In genomic region chr1:210251680-210252490, GRCh38 we compare ENCODE assay signal across 8 cellular contexts. TPM values are rescaled to one million over a fixed set of nuclear protein-coding genes. Genes with fewer than 3 reads are reported as not detected.
DNase-seq lines count a peak whose midpoint lies in the region; ATAC-seq lines count a peak whose summit lies in the region.

No MANE protein-coding gene starts in this region.

- H3K9ac ChIP-seq in iPS-20b (ENCODE audit: low read depth, low read length): peak overlapping the region; percentile 68; the same call in 1 of the 2 replicates

- H3K4me3 ChIP-seq in iPS-20b (ENCODE audit: low read length): peak overlapping the region; percentile 66

- H3K4me1 Mint-ChIP-seq in activated CD4-positive, alpha-beta T cell treated with anti-CD3 and anti-CD28 coated beads, Interleukin-2, amount 10 ng/mL, durations not matched to agents 24 days and 14 days: peaks cover 2% of the 10 kb centered on the region
- peaks cover 5% of the 10 kb centered on the region for H3K4me1 Mint-ChIP-seq in activated T-helper 17 cell treated with anti-CD3 and anti-CD28 coated beads, Interleukin-2, amount 50 U/mL, for 72 hours
- H3K4me1 Mint-ChIP-seq in stimulated activated naive B cell treated with anti-CD40 and anti-IgM and Interleukin-4, amounts not matched to agents 10 μg/mL and 1 μg/mL and 100 μg/mL, for 72 hours: peaks cover 14 to 24% of the 10 kb centered on the region in 2 donors

- H3K36me3 Mint-ChIP-seq in activated CD4-positive, alpha-beta T cell treated with anti-CD3 and anti-CD28 coated beads, Interleukin-2, amount 10 ng/mL, durations not matched to agents 24 days and 14 days (ENCODE audit: low read depth): peaks cover 2% of the 10 kb centered on the region
- peaks cover 4% of the 10 kb centered on the region for H3K36me3 Mint-ChIP-seq in activated T-helper 17 cell treated with anti-CD3 and anti-CD28 coated beads, Interleukin-2, amount 50 U/mL, for 72 hours (ENCODE audit: low read depth)
- no peaks in the 10 kb centered on the region for H3K36me3 Mint-ChIP-seq in stimulated activated naive B cell treated with anti-CD40 and anti-IgM and Interleukin-4, amounts not matched to agents 10 μg/mL and 1 μg/mL and 100 μg/mL, for 72 hours

- H3K36me3 ChIP-seq in iPS-20b (ENCODE audit: insufficient read depth, low read depth, low read length): no peaks in the 10 kb centered on the region

- no peaks in the 10 kb centered on the region; the same call in 1 of the 2 replicates for H3K9me3 ChIP-seq in iPS-20b (ENCODE audit: insufficient read depth, low read depth, low read length)

- no peak overlapping the region for H3K27ac ChIP-seq in iPS-20b (ENCODE audit: low read length)

- peak overlapping the region; percentile 68 for H3K4me3 Mint-ChIP-seq in activated CD4-positive, alpha-beta T cell treated with anti-CD3 and anti-CD28 coated beads, Interleukin-2, amount 10 ng/mL, durations not matched to agents 24 days and 14 days
- peak overlapping the region; percentile 64 for H3K4me3 Mint-ChIP-seq in activated T-helper 17 cell treated with anti-CD3 and anti-CD28 coated beads, Interleukin-2, amount 50 U/mL, for 72 hours
- peak overlapping the region; percentile 76 to 78 for H3K4me3 Mint-ChIP-seq in stimulated activated naive B cell treated with anti-CD40 and anti-IgM and Interleukin-4, amounts not matched to agents 10 μg/mL and 1 μg/mL and 100 μg/mL, for 72 hours

- no peak for DNase-seq in activated CD4-positive, alpha-beta T cell treated with anti-CD3 and anti-CD28 coated beads, Interleukin-2, amount 10 ng/mL, durations not matched to agents 24 days and 14 days
- no peak for DNase-seq in activated CD4-positive, alpha-beta T cell treated with anti-CD3 and anti-CD28 coated beads, Interleukin-2, amount 50 U/mL, for 4 hours
- DNase-seq in stimulated activated naive B cell treated with anti-CD40 and anti-IgM and Interleukin-4, amounts not matched to agents 10 μg/mL and 1 μg/mL and 100 μg/mL, for 72 hours: no peak
- DNase-seq in effector CD8-positive, alpha-beta T cell (lab: John Stamatoyannopoulos, UW): no peak

- no peak overlapping the region for H3K27ac Mint-ChIP-seq in activated CD4-positive, alpha-beta T cell treated with anti-CD3 and anti-CD28 coated beads, Interleukin-2, amount 10 ng/mL, durations not matched to agents 24 days and 14 days
- H3K27ac Mint-ChIP-seq in activated T-helper 17 cell treated with anti-CD3 and anti-CD28 coated beads, Interleukin-2, amount 50 U/mL, for 72 hours: no peak overlapping the region
- H3K27ac Mint-ChIP-seq in stimulated activated naive B cell treated with anti-CD40 and anti-IgM and Interleukin-4, amounts not matched to agents 10 μg/mL and 1 μg/mL and 100 μg/mL, for 72 hours: no peak overlapping the region

- peaks cover 21% of the 10 kb centered on the region for H3K4me1 ChIP-seq in iPS-20b (ENCODE audit: insufficient read depth, low read length)

- no peaks in the 10 kb centered on the region for H3K9me3 Mint-ChIP-seq in activated CD4-positive, alpha-beta T cell treated with anti-CD3 and anti-CD28 coated beads, Interleukin-2, amount 10 ng/mL, durations not matched to agents 24 days and 14 days
- peaks cover 3% of the 10 kb centered on the region for H3K9me3 Mint-ChIP-seq in activated T-helper 17 cell treated with anti-CD3 and anti-CD28 coated beads, Interleukin-2, amount 50 U/mL, for 72 hours
- H3K9me3 Mint-ChIP-seq in stimulated activated naive B cell treated with anti-CD40 and anti-IgM and Interleukin-4, amounts not matched to agents 10 μg/mL and 1 μg/mL and 100 μg/mL, for 72 hours: no peaks in the 10 kb centered on the region

- peaks cover 48% of the 10 kb centered on the region for H3K27me3 ChIP-seq in iPS-20b (ENCODE audit: insufficient read depth, low read length)

- peaks cover 67% of the 10 kb centered on the region for H3K27me3 Mint-ChIP-seq in activated CD4-positive, alpha-beta T cell treated with anti-CD3 and anti-CD28 coated beads, Interleukin-2, amount 10 ng/mL, durations not matched to agents 24 days and 14 days
- H3K27me3 Mint-ChIP-seq in activated T-helper 17 cell treated with anti-CD3 and anti-CD28 coated beads, Interleukin-2, amount 50 U/mL, for 72 hours: peaks cover 56% of the 10 kb centered on the region
- H3K27me3 Mint-ChIP-seq in stimulated activated naive B cell treated with anti-CD40 and anti-IgM and Interleukin-4, amounts not matched to agents 10 μg/mL and 1 μg/mL and 100 μg/mL, for 72 hours: peaks cover 40 to 65% of the 10 kb centered on the region in 2 donors

- ATAC-seq in activated T-helper 17 cell treated with anti-CD3 and anti-CD28 coated beads, Interleukin-2, amount 50 U/mL, for 72 hours (replicated peaks): peak; percentile 16
- ATAC-seq in stimulated activated naive B cell treated with anti-CD40 and anti-IgM and Interleukin-4, amounts not matched to agents 10 μg/mL and 1 μg/mL and 100 μg/mL, for 72 hours (replicated peaks): peak in 1 of 2 donors; percentile 33
- ATAC-seq in activated CD4-positive, CD25-positive, alpha-beta regulatory T cell treated with anti-CD3 and anti-CD28 coated beads, Interleukin-2, amount 50 U/mL, for 24 hours: no peak
- ATAC-seq in GM19452 (IDR thresholded peaks at IDR 0.05; ENCODE audit: unreplicated experiment): no peak

- intact Hi-C loops in activated CD4-positive, alpha-beta T cell treated with anti-CD3 and anti-CD28 coated beads, Interleukin-2, amount 10 ng/mL, durations not matched to agents 24 days and 14 days (cut with micrococcal nuclease): no loop called here

RNA-seq across cellular contexts. Expression of gene SERTAD4, which starts 19.3 kb away (rescaled TPM):
- total RNA-seq in activated CD4-positive, alpha-beta T cell treated with anti-CD3 and anti-CD28 coated beads, Interleukin-2, amount 10 ng/mL, durations not matched to agents 24 days and 14 days: not detected in 2 replicates
- not detected for total RNA-seq in activated T-helper 17 cell treated with anti-CD3 and anti-CD28 coated beads, Interleukin-2, amount 50 U/mL, for 72 hours
